Comparison of ENCODE assay signal across 8 cellular contexts in the genomic region with DNA sequence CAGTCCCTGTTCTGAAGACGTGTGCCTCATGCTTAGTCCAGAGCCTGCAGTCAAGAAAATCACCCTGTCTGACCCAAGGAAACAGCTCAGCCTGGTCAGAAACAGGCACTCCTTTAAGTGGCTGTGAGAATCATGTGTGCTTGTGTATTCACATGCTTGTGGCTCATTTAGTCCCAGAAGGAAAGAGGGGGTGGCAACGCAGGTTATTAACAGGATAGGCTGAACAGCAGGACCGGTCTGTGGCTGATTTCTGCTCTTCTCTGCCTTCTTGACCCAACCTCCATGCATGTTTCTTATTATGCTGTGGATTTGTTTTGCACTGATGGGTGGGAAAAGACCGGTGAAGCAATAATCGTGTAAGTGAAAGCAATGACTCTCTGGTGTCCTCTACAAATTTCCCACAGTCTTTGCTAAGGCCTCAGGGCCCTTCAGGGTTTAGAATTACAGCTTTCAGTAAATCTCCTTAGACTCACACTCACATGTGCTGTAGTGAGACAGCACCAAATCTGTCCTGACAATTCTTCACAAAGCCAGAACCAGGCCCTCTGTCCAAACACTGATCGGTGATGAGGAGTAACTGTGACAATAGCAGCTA.
DNase-seq lines count a peak whose midpoint lies in the region; ATAC-seq and TF ChIP-seq lines count a peak whose summit lies in the region.

No MANE protein-coding gene starts in this region.

- ATAC-seq in T-helper 17 cell, result no peak
- ATAC-seq in GM21723 (IDR thresholded peaks at IDR 0.05; ENCODE audit: unreplicated experiment), result no peak
- ATAC-seq in GM19035 (IDR thresholded peaks at IDR 0.05; ENCODE audit: unreplicated experiment), result no peak
- ATAC-seq in HG03469 (IDR thresholded peaks at IDR 0.05; ENCODE audit: unreplicated experiment), result no peak

- H3K36me3 Mint-ChIP-seq in activated naive CD4-positive, alpha-beta T cell treated with anti-CD3 and anti-CD28 coated beads, Interleukin-2, amount 50 U/mL, for 24 hours, result peaks cover 4% of the 10 kb centered on the region
- H3K36me3 Mint-ChIP-seq in T-helper 17 cell (ENCODE audit: low read depth), result peaks cover 5% of the 10 kb centered on the region

- no peaks in the 10 kb centered on the region for H3K27me3 Mint-ChIP-seq in activated naive CD4-positive, alpha-beta T cell treated with anti-CD3 and anti-CD28 coated beads, Interleukin-2, amount 50 U/mL, for 24 hours
- no peaks in the 10 kb centered on the region for H3K27me3 Mint-ChIP-seq in T-helper 17 cell

- H3K4me3 Mint-ChIP-seq in activated naive CD4-positive, alpha-beta T cell treated with anti-CD3 and anti-CD28 coated beads, Interleukin-2, amount 50 U/mL, for 24 hours, result peak overlapping the region; percentile 15
- H3K4me3 Mint-ChIP-seq in T-helper 17 cell, result peak overlapping the region; percentile 69

- intact Hi-C loops in vagina (cut with DNase I), result no loop called here

- TF ChIP-seq CTCF in vagina (IDR thresholded peaks at IDR 0.05), result no peak

- no peaks in the 10 kb centered on the region for H3K36me3 ChIP-seq in vagina

- H3K4me1 Mint-ChIP-seq in activated naive CD4-positive, alpha-beta T cell treated with anti-CD3 and anti-CD28 coated beads, Interleukin-2, amount 50 U/mL, for 24 hours, result peaks cover 97% of the 10 kb centered on the region
- peaks cover 57% of the 10 kb centered on the region for H3K4me1 Mint-ChIP-seq in T-helper 17 cell

- no peaks in the 10 kb centered on the region for H3K9me3 Mint-ChIP-seq in activated naive CD4-positive, alpha-beta T cell treated with anti-CD3 and anti-CD28 coated beads, Interleukin-2, amount 50 U/mL, for 24 hours

- peak overlapping the region; percentile 93 for H3K27ac Mint-ChIP-seq in activated naive CD4-positive, alpha-beta T cell treated with anti-CD3 and anti-CD28 coated beads, Interleukin-2, amount 50 U/mL, for 24 hours
- H3K27ac Mint-ChIP-seq in T-helper 17 cell, result peak overlapping the region; percentile 96

- no peak for DNase-seq in activated naive CD4-positive, alpha-beta T cell (lab: John Stamatoyannopoulos, UW)
- DNase-seq in T-helper 17 cell (no peak), islet precursor cell (peak; percentile 72), vagina (ENCODE audit: extremely low spot score in 2 of 2) (no peak)

- H3K9me3 ChIP-seq in T-helper 17 cell (ENCODE audit: control insufficient read depth, low read length, poor library complexity, severe bottlenecking) (no peaks in the 10 kb centered on the region), vagina (no peaks in the 10 kb centered on the region)

- no peak for TF ChIP-seq POLR2A in vagina (IDR thresholded peaks at IDR 0.05)

- H3K4me1 ChIP-seq in vagina, result peaks cover 36% of the 10 kb centered on the region

- peak overlapping the region; percentile 67 for H3K27ac ChIP-seq in vagina

- no peaks in the 10 kb centered on the region for H3K27me3 ChIP-seq in vagina

- no peak overlapping the region for H3K4me3 ChIP-seq in vagina
